In the genomic region with DNA sequence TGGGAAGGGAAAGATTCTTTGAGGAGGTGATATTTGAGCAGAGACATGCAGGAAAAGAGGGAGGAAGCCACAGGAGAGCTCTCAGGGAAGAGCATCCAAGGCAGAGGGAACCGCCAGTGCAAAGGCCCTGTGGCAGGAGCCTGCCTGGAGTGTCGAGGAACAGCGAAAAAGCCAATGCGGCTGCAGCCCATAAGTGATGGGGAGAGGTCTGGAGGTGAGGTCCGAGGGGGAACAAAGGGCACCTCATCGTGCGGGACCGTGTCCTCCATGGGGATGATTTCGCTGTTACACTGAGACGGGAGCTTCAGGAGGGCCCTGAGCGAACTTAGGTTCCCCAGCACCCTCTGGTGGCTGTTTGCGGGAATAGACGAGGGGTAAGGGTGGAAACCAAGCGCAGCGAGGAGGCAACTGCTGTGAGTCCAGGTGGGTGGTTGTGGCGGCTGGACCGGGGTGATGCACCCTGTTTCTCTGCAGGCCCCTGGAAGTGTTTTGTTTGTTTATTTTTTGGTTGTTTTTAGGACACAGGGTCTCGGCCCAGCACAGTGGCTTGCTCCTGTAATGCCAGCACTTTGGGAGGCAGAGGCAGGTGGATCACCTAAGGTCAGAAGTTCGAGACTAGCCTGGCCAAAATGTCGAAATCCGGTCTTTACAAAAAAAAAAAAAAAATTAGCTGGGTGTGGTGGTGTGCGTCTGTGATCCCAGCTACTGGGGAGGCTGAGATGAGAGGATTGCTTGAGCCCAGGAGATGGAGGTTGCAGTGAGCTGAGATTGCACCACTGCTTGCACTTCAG, we compare ENCODE assay signal across 8 cellular contexts. TPM values are rescaled to one million over a fixed set of nuclear protein-coding genes. Genes with fewer than 3 reads are reported as not detected.
DNase-seq lines count a peak whose midpoint lies in the region; ATAC-seq and TF ChIP-seq lines count a peak whose summit lies in the region.

No MANE protein-coding gene starts in this region.

- no peaks in the 10 kb centered on the region for H3K9me3 Mint-ChIP-seq in natural killer cell

- intact Hi-C loops in natural killer cell (cut with micrococcal nuclease) = loop anchor here (1.0 to 2.0 kb wide), 2 partner anchors 35 to 271 kb away; no protein-coding TSS in a partner anchor

- H3K4me3 Mint-ChIP-seq in natural killer cell = no peak overlapping the region

- no peaks in the 10 kb centered on the region for H3K27me3 ChIP-seq in NT2/D1 (ENCODE audit: insufficient read depth, insufficient read length)

- no peaks in the 10 kb centered on the region for H3K36me3 Mint-ChIP-seq in natural killer cell

- DNase-seq in COLO668 (lab: John Stamatoyannopoulos, UW; ENCODE audit: unreplicated experiment) (peak; percentile 73), HPDE6-E6E7 (ENCODE audit: extremely low spot score) (peak; percentile 54), NT2/D1 (ENCODE audit: low read depth, low spot score) (peak; percentile 60), epithelial cell of proximal tubule (ENCODE audit: low read depth) (no peak), natural killer cell (peak; percentile 66)
- DNase-seq in activated CD8-positive, alpha-beta memory T cell treated with anti-CD3 and anti-CD28 coated beads, Interleukin-2, amount 50 U/mL, for 1 hour (ENCODE audit: extremely low read depth) = peak; percentile 32
- peak; percentile 27 to 75 (median 56) for DNase-seq in stimulated activated naive CD4-positive, alpha-beta T cell (lab: John Stamatoyannopoulos, UW)

- H3K9ac ChIP-seq in NT2/D1 (ENCODE audit: insufficient read length, low read depth) = no peak overlapping the region

- H3K36me3 ChIP-seq in NT2/D1 (ENCODE audit: insufficient read depth, insufficient read length, low read length) = peaks cover 16% of the 10 kb centered on the region

- peak; percentile 82 to 99 (median 96) for ATAC-seq in natural killer cell
- ATAC-seq in HG02642 (IDR thresholded peaks at IDR 0.05; ENCODE audit: poor library complexity, unreplicated experiment) = no peak

- no peak overlapping the region for H3K27ac Mint-ChIP-seq in natural killer cell

- H3K4me3 ChIP-seq in NT2/D1 (ENCODE audit: insufficient read length, low read depth) = no peak overlapping the region
- H3K4me3 ChIP-seq in epithelial cell of proximal tubule (ENCODE audit: low read depth, low read length) = no peak overlapping the region

- no peaks in the 10 kb centered on the region for H3K9me3 ChIP-seq in NT2/D1 (ENCODE audit: insufficient read depth, low read length)

- peaks cover 9% of the 10 kb centered on the region in 2 donors for H3K4me1 Mint-ChIP-seq in natural killer cell

- H3K27me3 Mint-ChIP-seq in natural killer cell (ENCODE audit: low read depth in 2 of 2) = peaks cover 7 to 15% of the 10 kb centered on the region in 2 donors

- no peaks in the 10 kb centered on the region for H3K4me1 ChIP-seq in NT2/D1 (ENCODE audit: insufficient read depth, insufficient read length)

- TF ChIP-seq CTCF in epithelial cell of proximal tubule (conservative IDR thresholded peaks at IDR 0.05; ENCODE audit: low read depth, low read length) (peak; percentile 86), natural killer cell (IDR thresholded peaks at IDR 0.05) (peak; percentile 83)

RNA-seq across cellular contexts. Expression of gene EHD2, which starts 5.9 kb away (rescaled TPM):
- total RNA-seq in epithelial cell of proximal tubule (33.6 and 58.9 TPM in 2 replicates), natural killer cell (under 1 TPM; 0.09 to 0.40 (median 0.12) TPM)

RNA-seq across cellular contexts. Expression of gene NOP53, which starts 38.0 kb away (rescaled TPM):
- total RNA-seq in epithelial cell of proximal tubule (192 and 247 TPM in 2 replicates), natural killer cell (100 to 1,000 TPM; 416 to 445 (median 428) TPM)

Comparison
In these comparisons a context has a peak if more than half of its experiments do, and no peak if none do; other contexts are left out.
1. RNA of gene EHD2, which starts 5.9 kb away (total RNA-seq): 33.6 to 58.9 TPM in epithelial cell of proximal tubule; 0.09 to 0.40 TPM in natural killer cell; every median in the first group is over 10 times any median in the second.